ENCODE assay signal across 31 cellular contexts in the genomic region with DNA sequence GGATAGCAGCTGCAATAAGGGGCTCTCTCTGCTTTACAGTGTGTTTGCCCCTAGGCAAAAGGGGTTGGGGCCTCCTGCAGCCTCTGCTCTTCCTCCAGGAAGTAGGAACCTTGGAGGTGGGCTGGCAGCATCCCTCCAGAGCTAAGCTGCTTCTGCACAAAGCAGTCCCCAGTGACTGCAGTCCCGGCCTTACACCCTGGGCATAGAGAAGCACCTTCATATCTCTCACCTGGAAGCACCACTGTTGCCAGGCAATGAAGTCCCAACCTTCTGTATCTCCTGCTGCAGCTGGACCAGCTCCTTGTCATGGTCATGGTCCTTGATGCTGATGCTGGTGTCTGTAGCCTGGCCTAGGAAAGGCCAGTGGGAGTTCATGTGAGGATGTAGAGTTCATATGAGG.
"Had no signal": no experiment of that assay in that cellular context is flagged by ENCODE, and none has a peak within 500 bp of the region (broad histone marks: within the 10 kb centered on the region; RNA-seq: fewer than 3 reads in every experiment).

No MANE protein-coding gene starts in this region.

- H3K4me3 ChIP-seq: SJCRH30, SK-N-MC had no signal

- H3K9me3 Mint-ChIP-seq: activated CD4-positive, alpha-beta T cell treated with anti-CD3 and anti-CD28 coated beads, Interleukin-2, amount 10 ng/mL, durations not matched to agents 7 days and 5 days had no signal

- H3K36me3 Mint-ChIP-seq: activated naive CD4-positive, alpha-beta T cell treated with anti-CD3 and anti-CD28 coated beads, Interleukin-2, amount 10 ng/mL, durations not matched to agents 7 days and 5 days; activated naive CD8-positive, alpha-beta T cell; brain; WTC11 had no signal

- FAIRE-seq: bronchial epithelial cell had no signal

- H3K27ac Mint-ChIP-seq: activated CD4-positive, alpha-beta T cell treated with anti-CD3 and anti-CD28 coated beads for 36 hours; activated CD4-positive, alpha-beta T cell treated with anti-CD3 and anti-CD28 coated beads, Interleukin-2, amount 10 ng/mL, durations not matched to agents 7 days and 5 days; activated CD8-positive, alpha-beta T cell treated with anti-CD3 and anti-CD28 coated beads, Interleukin-2, amount 10 ng/mL, durations not matched to agents 7 days and 5 days; activated naive CD4-positive, alpha-beta T cell treated with anti-CD3 and anti-CD28 coated beads, Interleukin-2, amount 10 ng/mL, durations not matched to agents 7 days and 5 days; activated naive CD8-positive, alpha-beta T cell; activated naive CD8-positive, alpha-beta T cell treated with anti-CD3 and anti-CD28 coated beads, Interleukin-2, amount 50 U/mL, for 24 hours; activated T-helper 1 cell treated with anti-CD3 and anti-CD28 coated beads, Interleukin-12 subunit alpha, Interleukin-12 subunit beta, Interleukin-2, Interleukin-4 antibody, amounts not matched to agents 30 ng/mL and 10 ng/mL and 1 ng/mL, durations not matched to agents 14 hours and 24 hours and 36 hours; brain; WTC11 had no signal

- DNase-seq: activated CD4-positive, alpha-beta T cell treated with anti-CD3 and anti-CD28 coated beads for 36 hours; activated CD4-positive, alpha-beta T cell treated with anti-CD3 and anti-CD28 coated beads, Interleukin-2, amount 10 ng/mL, durations not matched to agents 7 days and 5 days; activated CD4-positive, alpha-beta T cell treated with anti-CD3 and anti-CD28 coated beads, Interleukin-2, amount 50 U/mL, for 48 hours; activated CD8-positive, alpha-beta T cell treated with anti-CD3 and anti-CD28 coated beads, Interleukin-2, amount 10 ng/mL, durations not matched to agents 7 days and 5 days; activated naive CD4-positive, alpha-beta T cell treated with anti-CD3 and anti-CD28 coated beads, Interleukin-2, amount 10 ng/mL, durations not matched to agents 7 days and 5 days; activated naive CD8-positive, alpha-beta T cell treated with anti-CD3 and anti-CD28 coated beads, Interleukin-2, amount 50 U/mL, for 24 hours; activated T-cell treated with anti-CD3 and anti-CD28 coated beads, Interleukin-2, amount 50 U/mL, for 4 hours; anterior cingulate cortex; caudate nucleus; KG1; NCI-H1105; NCI-H1417 treated with DMSO at 0.1 percent for 48 hours; NCI-H187 treated with DMSO at 0.1 percent for 48 hours; NCI-H2081; NCI-H2171 treated with DMSO at 0.1 percent for 48 hours; NCI-H2227 treated with DMSO at 0.1 percent for 48 hours; NCI-H446; NCI-H510A treated with DMSO at 0.1 percent for 48 hours; NCI-H526 treated with DMSO at 0.1 percent for 48 hours; NCI-H774; SHP77; SJCRH30; T1000 had no signal

- ATAC-seq: activated CD4-positive, alpha-beta T cell treated with anti-CD3 and anti-CD28 coated beads for 36 hours; activated CD4-positive, CD25-positive, alpha-beta regulatory T cell treated with anti-CD3 and anti-CD28 coated beads, Interleukin-2, amount 50 U/mL, for 24 hours; activated CD8-positive, alpha-beta T cell treated with anti-CD3 and anti-CD28 coated beads, Interleukin-2, amount 10 ng/mL, durations not matched to agents 7 days and 5 days; activated naive CD8-positive, alpha-beta T cell treated with anti-CD3 and anti-CD28 coated beads, Interleukin-2, amount 50 U/mL, for 24 hours; activated T-cell treated with anti-CD3 and anti-CD28 coated beads, Interleukin-2, amount 50 U/mL, for 4 hours; Panc1; WTC11 had no signal

- H3K9me3 ChIP-seq: SJCRH30 had no signal

- H3K27me3 ChIP-seq: SJCRH30 had no signal

- H3K4me1 Mint-ChIP-seq: activated CD4-positive, alpha-beta T cell treated with anti-CD3 and anti-CD28 coated beads for 36 hours; activated CD4-positive, alpha-beta T cell treated with anti-CD3 and anti-CD28 coated beads, Interleukin-2, amount 10 ng/mL, durations not matched to agents 7 days and 5 days; activated naive CD4-positive, alpha-beta T cell treated with anti-CD3 and anti-CD28 coated beads, Interleukin-2, amount 10 ng/mL, durations not matched to agents 7 days and 5 days; activated naive CD8-positive, alpha-beta T cell treated with anti-CD3 and anti-CD28 coated beads, Interleukin-2, amount 50 U/mL, for 24 hours; brain; WTC11 had no signal

- H3K4me1 ChIP-seq: SJCRH30 had no signal

- H3K36me3 ChIP-seq: SJCRH30 had no signal

- H3K4me3 Mint-ChIP-seq: activated CD4-positive, alpha-beta T cell treated with anti-CD3 and anti-CD28 coated beads for 36 hours; activated CD4-positive, alpha-beta T cell treated with anti-CD3 and anti-CD28 coated beads, Interleukin-2, amount 10 ng/mL, durations not matched to agents 7 days and 5 days; activated CD8-positive, alpha-beta T cell treated with anti-CD3 and anti-CD28 coated beads, Interleukin-2, amount 10 ng/mL, durations not matched to agents 7 days and 5 days; activated naive CD4-positive, alpha-beta T cell treated with anti-CD3 and anti-CD28 coated beads, Interleukin-2, amount 10 ng/mL, durations not matched to agents 7 days and 5 days; activated naive CD8-positive, alpha-beta T cell; activated naive CD8-positive, alpha-beta T cell treated with anti-CD3 and anti-CD28 coated beads, Interleukin-2, amount 50 U/mL, for 24 hours; activated T-cell treated with anti-CD3 and anti-CD28 coated beads, Interleukin-2, amount 50 U/mL, for 4 hours; activated T-helper 1 cell treated with anti-CD3 and anti-CD28 coated beads, Interleukin-12 subunit alpha, Interleukin-12 subunit beta, Interleukin-2, Interleukin-4 antibody, amounts not matched to agents 30 ng/mL and 10 ng/mL and 1 ng/mL, durations not matched to agents 14 hours and 24 hours and 36 hours; brain; WTC11 had no signal

- H3K27ac ChIP-seq: SJCRH30, SK-N-MC had no signal

- H3K27me3 Mint-ChIP-seq: activated naive CD4-positive, alpha-beta T cell treated with anti-CD3 and anti-CD28 coated beads, Interleukin-2, amount 10 ng/mL, durations not matched to agents 7 days and 5 days; activated naive CD8-positive, alpha-beta T cell; activated naive CD8-positive, alpha-beta T cell treated with anti-CD3 and anti-CD28 coated beads, Interleukin-2, amount 50 U/mL, for 24 hours; brain had no signal
